ENCODE assay signal across 10 cellular contexts in the genomic region with DNA sequence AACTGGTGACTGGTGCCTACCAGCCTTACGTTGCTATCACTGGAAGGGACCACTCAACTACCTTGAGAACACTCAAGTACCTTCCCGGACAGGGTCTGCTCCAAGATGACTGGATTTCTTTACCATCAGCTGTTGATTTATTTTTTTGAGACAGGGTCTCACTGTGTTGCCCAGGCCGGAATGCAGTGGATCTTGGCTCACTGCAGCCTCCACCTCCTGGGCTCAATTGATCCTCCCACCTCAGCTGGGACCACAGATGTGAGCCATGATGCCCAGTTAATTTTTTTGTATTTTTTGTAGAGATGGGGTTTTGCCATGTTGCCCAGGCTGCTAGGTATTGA. TPM values are rescaled to one million over a fixed set of nuclear protein-coding genes. Genes with fewer than 3 reads are reported as not detected.
DNase-seq lines count a peak whose midpoint lies in the region; ATAC-seq, FAIRE-seq and TF ChIP-seq lines count a peak whose summit lies in the region.
"Had no signal": no experiment of that assay in that cellular context is flagged by ENCODE, and none has a peak within 500 bp of the region (broad histone marks: within the 10 kb centered on the region; RNA-seq: fewer than 3 reads in every experiment).

No MANE protein-coding gene starts in this region.

- peak overlapping the region; percentile 82 for H3K18ac ChIP-seq in mesendoderm (ENCODE audit: low read length)

- DNase-seq in GM12878 (ENCODE audit: low read depth, low spot score), result no peak
- no peak for DNase-seq in mesendoderm
- no peak for DNase-seq in hippocampal formation (lab: John Stamatoyannopoulos, UW)
- no peak for DNase-seq in dedifferentiated amniotic fluid mesenchymal stem cell (ENCODE audit: extremely low spot score)
- no peak for DNase-seq in stimulated activated CD8-positive, alpha-beta memory T cell treated with anti-CD3 and anti-CD28 coated beads, Interleukin-4, amount 100 ng/mL, for 48 hours

- intact Hi-C loops in GM12878 (cut with micrococcal nuclease; ENCODE audit: unreplicated experiment), result loop anchor here (5.0 kb wide), 1 partner anchor 124 kb away; no protein-coding TSS in a partner anchor

- H3K56ac ChIP-seq in mesendoderm (ENCODE audit: low read length), result peak overlapping the region; percentile 68

- POLR2A ChIA-PET in GM12878 (lab: Charles Lee), result no interaction called here

- peak overlapping the region; percentile 16 for H2BK120ac ChIP-seq in mesendoderm (ENCODE audit: low read depth, low read length)

- H4K20me1 ChIP-seq in GM12878 (ENCODE audit: control insufficient read depth, insufficient read depth), result no peaks in the 10 kb centered on the region

- H3K9me3 ChIP-seq in HUES64 (ENCODE audit: insufficient read depth, low read depth, low read length) (no peaks in the 10 kb centered on the region), GM12878 (replicated peaks; ENCODE audit: control insufficient read depth, insufficient read depth, low read length) (no peaks in the 10 kb centered on the region), thymus (ENCODE audit: control insufficient read depth) (no peaks in the 10 kb centered on the region)
- H3K9me3 ChIP-seq: ovary had no signal

- H4K5ac ChIP-seq in mesendoderm (ENCODE audit: low read length), result peak overlapping the region; percentile 21

- no peak overlapping the region for H3K9ac ChIP-seq in HUES64 (ENCODE audit: low read depth, low read length)
- H3K9ac ChIP-seq in GM12878 (ENCODE audit: control insufficient read depth, insufficient read depth, low read length), result no peak overlapping the region
- no peak overlapping the region for H3K9ac ChIP-seq in mesendoderm (ENCODE audit: low read length)

- H3K79me1 ChIP-seq in mesendoderm (ENCODE audit: low read length), result no peaks in the 10 kb centered on the region

- no peak overlapping the region for H2AFZ ChIP-seq in GM12878 (ENCODE audit: control insufficient read depth, low read depth, low read length)
- H2AFZ ChIP-seq: PC-9 had no signal

- H3K4me2 ChIP-seq in GM12878 (ENCODE audit: control insufficient read depth, insufficient read depth) (no peak overlapping the region), mesendoderm (ENCODE audit: low read length) (no peak overlapping the region)
- H3K4me2 ChIP-seq: PC-9 had no signal

- H2AK5ac ChIP-seq in mesendoderm (ENCODE audit: low read length), result peak overlapping the region; percentile 80

- in situ Hi-C loops in GM12878 (cut with MboI), result no loop called here

- TF ChIP-seq EP300 in GM12878 (IDR thresholded peaks at IDR 0.05; ENCODE audit: borderline replicate concordance in 1 of 2, control insufficient read depth in 1 of 2, low read depth in 2 of 2, low read length in 2 of 2), result no peak

- TF ChIP-seq CTCF in GM12878 (IDR thresholded peaks at IDR 0.05 in 2 of 3, conservative IDR thresholded peaks at IDR 0.05 in 1 of 3; ENCODE audit: control insufficient read depth in 2 of 3, extremely low read depth in 1 of 3, insufficient read depth in 1 of 3, low read depth in 3 of 3, low read length in 3 of 3), result no peak

- H3K79me2 ChIP-seq in GM12878 (ENCODE audit: control insufficient read depth, insufficient read depth, low read length) (no peaks in the 10 kb centered on the region), mesendoderm (ENCODE audit: control insufficient read depth, insufficient read depth, low read length) (no peaks in the 10 kb centered on the region)

- H3K27me3 ChIP-seq in HUES64 (ENCODE audit: insufficient read depth, low read length) (no peaks in the 10 kb centered on the region), GM12878 (replicated peaks in 1 of 2; ENCODE audit: control insufficient read depth in 2 of 2, insufficient read depth in 2 of 2, low read length in 1 of 2) (no peaks in the 10 kb centered on the region), mesendoderm (ENCODE audit: insufficient read depth, low read length, poor library complexity) (no peaks in the 10 kb centered on the region), thymus (ENCODE audit: control insufficient read depth, insufficient read depth) (no peaks in the 10 kb centered on the region)
- H3K27me3 ChIP-seq: ovary had no signal

- TF ChIP-seq RAD21 in GM12878 (IDR thresholded peaks at IDR 0.05; ENCODE audit: insufficient read depth, low read depth, low read length), result no peak

- WGBS in HUES64, result 92% methylated on average over 3 of the region's 3 CpGs
- WGBS in GM12878 (ENCODE audit: insufficient coverage, insufficient replicate concordance, low lambda C conversion rate, missing lambda C conversion rate), result 98% methylated on average over 3 of the region's 3 CpGs
- no CpG with 5 or more reads among the region's 3 CpGs for WGBS in mesendoderm (ENCODE audit: extremely low coverage, insufficient coverage, low lambda C conversion rate)
- WGBS in thymus, result 98% methylated on average over 3 of the region's 3 CpGs

- peaks cover 12% of the 10 kb centered on the region; the same call in 1 of the 2 replicates for H3K4me1 ChIP-seq in HUES64 (ENCODE audit: insufficient read depth, low read length)
- H3K4me1 ChIP-seq in GM12878 (ENCODE audit: control insufficient read depth, insufficient read depth, low read length), result 0 out of 2 replicates have a peak, but pooled peaks cover 5% of the 10 kb centered on the region
- H3K4me1 ChIP-seq in mesendoderm (ENCODE audit: control insufficient read depth, low read depth, low read length), result peaks cover 5% of the 10 kb centered on the region
- H3K4me1 ChIP-seq in thymus (ENCODE audit: control insufficient read depth, insufficient read depth, low read length), result no peaks in the 10 kb centered on the region

- no peak for ATAC-seq in GM12878
- ATAC-seq: activated T-helper 17 cell treated with anti-CD3 and anti-CD28 coated beads, Interleukin-2, amount 50 U/mL, for 72 hours had no signal

- H3K36me3 ChIP-seq in HUES64 (ENCODE audit: insufficient read depth, low read length), result peaks cover 13% of the 10 kb centered on the region
- peaks cover 2 to 4% of the 10 kb centered on the region in 2 experiments; a peak in 3 of 4 replicates for H3K36me3 ChIP-seq in GM12878 (ENCODE audit: control insufficient read depth in 2 of 2, insufficient read depth in 2 of 2, low read length in 1 of 2)
- no peaks in the 10 kb centered on the region for H3K36me3 ChIP-seq in mesendoderm (ENCODE audit: control insufficient read depth, insufficient read depth, low read length)
- peaks cover 10% of the 10 kb centered on the region for H3K36me3 ChIP-seq in thymus (ENCODE audit: control insufficient read depth, insufficient read depth)
- H3K36me3 ChIP-seq: ovary had no signal

- CTCF ChIA-PET in GM12878 (lab: Yijun Ruan, JAX), result no interaction called here

- peak overlapping the region; percentile 62 for H2BK15ac ChIP-seq in mesendoderm (replicated peaks; ENCODE audit: low read depth)

- H3K4me3 ChIP-seq in HUES64 (ENCODE audit: low read length) (no peak overlapping the region), GM12878 (no peak overlapping the region), mesendoderm (ENCODE audit: low read length) (no peak overlapping the region), thymus (ENCODE audit: low read length) (no peak overlapping the region)
- H3K4me3 ChIP-seq: ovary, PC-9 had no signal

- H3K23ac ChIP-seq in mesendoderm (ENCODE audit: low read length), result no peak overlapping the region

- TF ChIP-seq POLR2A in GM12878 (IDR thresholded peaks at IDR 0.05; ENCODE audit: low read depth, low read length), result no peak

- H3K27ac ChIP-seq in HUES64 (ENCODE audit: low read depth, low read length), result peak overlapping the region; percentile 37; the same call in 1 of the 2 replicates
- peak overlapping the region; percentile 30; the same call in 1 of the 2 replicates for H3K27ac ChIP-seq in GM12878 (ENCODE audit: control insufficient read depth, insufficient read depth)
- peak overlapping the region; percentile 33 for H3K27ac ChIP-seq in mesendoderm (ENCODE audit: low read depth, low read length)
- H3K27ac ChIP-seq in thymus (ENCODE audit: low read depth), result peak overlapping the region; percentile 11
- H3K27ac ChIP-seq: PC-9 had no signal

- FAIRE-seq in GM12878 (lab: Jason Lieb, UNC), result no peak

- SMC1A ChIA-PET in GM12878 (lab: Charles Lee; ENCODE audit: uncharacterized antibody, unreplicated experiment), result no interaction called here

- H3K4ac ChIP-seq in mesendoderm (ENCODE audit: low read depth, low read length), result peak overlapping the region; percentile 96

- BruUV-seq in GM12878 (replicated peaks; lab: Mats Ljungman, UMichigan), result no TSS peak

- peak overlapping the region; percentile 92 for H2BK5ac ChIP-seq in mesendoderm (ENCODE audit: low read length)

- RAD21 ChIA-PET in GM12878 (lab: Charles Lee; ENCODE audit: unreplicated experiment), result no interaction called here

- H4K8ac ChIP-seq in mesendoderm (ENCODE audit: low read depth, low read length), result no peak overlapping the region

RNA-seq across cellular contexts. Expression of gene DLG5, which starts 45.2 kb away (rescaled TPM):
- 39.8 TPM for polyA plus RNA-seq in HUES64 (2013, experiment 1 of 2)
- 45.5 TPM for polyA plus RNA-seq in HUES64 (2013, experiment 2 of 2)
- total RNA-seq in GM12878 (2013; cell fraction: nucleolus; rRNA removed), result 13.3 and 16.7 TPM in 2 replicates
- total RNA-seq in GM12878 (2014; rRNA removed), result 2.4 and 2.8 TPM in 2 replicates
- 2.3 and 2.7 TPM in 2 replicates for total RNA-seq in GM12878 (2014; rRNA removed; fragmentation: Illumina TruSeq; extraction: Trizol)
- 5.4 and 6.6 TPM in 2 replicates for total RNA-seq in GM12878 (2021)
- 1.8 TPM for polyA plus RNA-seq in GM12878 (2011; ENCODE audit: low read depth)
- 4.3 and 4.4 TPM in 2 replicates for polyA plus RNA-seq in GM12878 (2011; rRNA removed)
- polyA plus RNA-seq in GM12878 (2011; cell fraction: cytosol; rRNA removed), result 5.7 and 6.3 TPM in 2 replicates
- 47.0 and 47.1 TPM in 2 replicates for polyA plus RNA-seq in GM12878 (2011; cell fraction: nucleus; rRNA removed)
- polyA plus RNA-seq in GM12878 (2012), result 2.6 and 3.8 TPM in 2 replicates
- polyA plus RNA-seq in GM12878 (2014; fragmentation: Illumina TruSeq; extraction: Trizol), result 2.7 and 3.6 TPM in 2 replicates
- polyA plus RNA-seq in GM12878 (2014; fragmentation: Nextera tagmentation; extraction: Ambion mirVana), result under 1 TPM; 0.18 to 0.22 TPM
- polyA plus RNA-seq in GM12878 (2014; rRNA removed), result 3.7 and 5.3 TPM in 2 replicates
- under 1 TPM; 0.55 to 0.88 TPM for polyA plus RNA-seq in GM12878 (2016; fragmentation: Nextera tagmentation; extraction: Ambion mirVana)
- polyA minus RNA-seq in GM12878 (2011; rRNA and poly(A)+ RNA removed), result 6.6 and 8.6 TPM in 2 replicates
- polyA minus RNA-seq in GM12878 (2011; cell fraction: cytosol; rRNA and poly(A)+ RNA removed), result 3.2 and 3.5 TPM in 2 replicates
- polyA minus RNA-seq in GM12878 (2011; cell fraction: nucleus; rRNA and poly(A)+ RNA removed), result 7.5 and 17.6 TPM in 2 replicates
- polyA plus RNA-seq in mesendoderm (2013, experiment 1 of 2), result 58.5 TPM
- polyA plus RNA-seq in mesendoderm (2013, experiment 2 of 2), result 57.0 TPM
- polyA plus RNA-seq in thymus, result 25.8 TPM

RNA-seq across cellular contexts. Expression of gene POLR3A, which starts 57.5 kb away (rescaled TPM):
- polyA plus RNA-seq in HUES64 (2013, experiment 1 of 2), result 18.3 TPM
- polyA plus RNA-seq in HUES64 (2013, experiment 2 of 2), result 17.1 TPM
- 42.1 and 44.8 TPM in 2 replicates for total RNA-seq in GM12878 (2013; cell fraction: nucleolus; rRNA removed)
- total RNA-seq in GM12878 (2014; rRNA removed) (14.9 and 17.5 TPM in 2 replicates), GM12878 (2014; rRNA removed; fragmentation: Illumina TruSeq; extraction: Trizol) (11.7 and 12.9 TPM in 2 replicates), GM12878 (2021) (16.8 and 20.4 TPM in 2 replicates)
- polyA plus RNA-seq in GM12878 (2011; ENCODE audit: low read depth), result 6.1 TPM
- polyA plus RNA-seq in GM12878 (2011; rRNA removed) (10.5 and 11.6 TPM in 2 replicates), GM12878 (2014; fragmentation: Illumina TruSeq; extraction: Trizol) (15.8 and 16.4 TPM in 2 replicates), GM12878 (2014; fragmentation: Nextera tagmentation; extraction: Ambion mirVana) (1 to 10 TPM; 5.4 to 6.6 TPM), GM12878 (2014; rRNA removed) (12.2 and 12.3 TPM in 2 replicates), GM12878 (2016; fragmentation: Nextera tagmentation; extraction: Ambion mirVana) (10 to 100 TPM; 18.4 to 19.2 TPM), thymus (5.6 TPM)
- polyA plus RNA-seq in GM12878 (2011; cell fraction: cytosol; rRNA removed), result 9.3 and 11.2 TPM in 2 replicates
- 15.2 and 18.5 TPM in 2 replicates for polyA plus RNA-seq in GM12878 (2011; cell fraction: nucleus; rRNA removed)
- polyA plus RNA-seq in GM12878 (2012), result 7.3 and 7.4 TPM in 2 replicates
- 30.7 and 30.9 TPM in 2 replicates for polyA minus RNA-seq in GM12878 (2011; rRNA and poly(A)+ RNA removed)
- 12.2 and 13.8 TPM in 2 replicates for polyA minus RNA-seq in GM12878 (2011; cell fraction: cytosol; rRNA and poly(A)+ RNA removed)
- 23.9 and 36.4 TPM in 2 replicates for polyA minus RNA-seq in GM12878 (2011; cell fraction: nucleus; rRNA and poly(A)+ RNA removed)
- 14.8 TPM for polyA plus RNA-seq in mesendoderm (2013, experiment 1 of 2)
- 14.8 TPM for polyA plus RNA-seq in mesendoderm (2013, experiment 2 of 2)
